In genomic region chr11:119101759-119102423, GRCh38 we compare ENCODE assay signal across 8 cellular contexts. TPM values are rescaled to one million over a fixed set of nuclear protein-coding genes. Genes with fewer than 3 reads are reported as not detected.
DNase-seq lines count a peak whose midpoint lies in the region; ATAC-seq and TF ChIP-seq lines count a peak whose summit lies in the region.

TSS of gene DPAGT1 (minus strand) at chr11:119101853. CDS start at chr11:119101655, 198 bp downstream.

- peak within 1 kb of the TSS; percentile 92 for H3K27ac Mint-ChIP-seq in activated CD4-positive, alpha-beta memory T cell treated with anti-CD3 and anti-CD28 coated beads for 36 hours

- peak; percentile 63 for ATAC-seq in GM19438 (IDR thresholded peaks at IDR 0.05; ENCODE audit: low read depth, unreplicated experiment)
- peak; percentile 69 for ATAC-seq in HG03571 (IDR thresholded peaks at IDR 0.05; ENCODE audit: unreplicated experiment)
- ATAC-seq in right lobe of liver: peak; percentile 86 to 94 (median 92)

- peaks cover 0 to 17% (median 9%) of the 10 kb centered on the region in 4 donors for H3K36me3 ChIP-seq in right lobe of liver

- POLR2A ChIA-PET in activated CD4-positive, alpha-beta memory T cell treated with anti-CD3 and anti-CD28 coated beads for 36 hours (lab: Charles Lee): interaction anchor here (0.6 to 1.7 kb wide), 15 partner anchors 8 to 318 kb away, joined by 3 to 8 read pairs (median 4); partner anchors contain the start of genes CENATAC, DDX6, HINFP and HMBS

- no peak for TF ChIP-seq CTCF in right lobe of liver (IDR thresholded peaks at IDR 0.05)

- peaks cover 0 to 13% (median 3%) of the 10 kb centered on the region in 4 donors for H3K4me1 ChIP-seq in right lobe of liver

- H3K27me3 ChIP-seq in right lobe of liver: no peaks in the 10 kb centered on the region

- H3K9me3 ChIP-seq in right lobe of liver: no peaks in the 10 kb centered on the region

- no peaks in the 10 kb centered on the region for H3K27me3 Mint-ChIP-seq in activated CD4-positive, alpha-beta memory T cell treated with anti-CD3 and anti-CD28 coated beads for 36 hours

- TF ChIP-seq POLR2A in right lobe of liver (IDR thresholded peaks at IDR 0.05): peak; percentile 6

- H3K9me3 Mint-ChIP-seq in activated CD4-positive, alpha-beta memory T cell treated with anti-CD3 and anti-CD28 coated beads for 36 hours: no peaks in the 10 kb centered on the region

- CTCF ChIA-PET in activated CD4-positive, alpha-beta memory T cell treated with anti-CD3 and anti-CD28 coated beads for 36 hours (lab: Charles Lee): interaction anchor here (0.6 to 1.9 kb wide), 9 partner anchors 16 to 236 kb away, joined by 3 to 9 read pairs (median 4); partner anchors contain the start of genes CBL, NLRX1 and VPS11

- peak within 1 kb of the TSS; percentile 75 to 88 (median 77) for H3K27ac ChIP-seq in right lobe of liver

- H3K4me3 Mint-ChIP-seq in activated CD4-positive, alpha-beta memory T cell treated with anti-CD3 and anti-CD28 coated beads for 36 hours: peak within 1 kb of the TSS; percentile 92

- DNase-seq in C1 segment of cervical spinal cord (lab: John Stamatoyannopoulos, UW): peak in 13 of 14 donors; percentile 60 to 98 (median 88)
- peak; percentile 97 for DNase-seq in NCI-H82 (lab: John Stamatoyannopoulos, UW)
- DNase-seq in activated CD4-positive, alpha-beta memory T cell treated with anti-CD3 and anti-CD28 coated beads for 36 hours: peak; percentile 92
- DNase-seq in ecto neural progenitor cell (ENCODE audit: low spot score): peak; percentile 90
- peak; percentile 85 to 92 (median 88) for DNase-seq in right lobe of liver
- peak; percentile 90 for DNase-seq in stimulated activated CD4-positive, alpha-beta T cell treated with anti-CD3 and anti-CD28 coated beads, Interleukin-4, amount 100 ng/mL, for 24 hours

- intact Hi-C loops in activated CD4-positive, alpha-beta memory T cell treated with anti-CD3 and anti-CD28 coated beads for 36 hours (cut with micrococcal nuclease): loop anchor here (1.0 to 5.0 kb wide), 3 partner anchors 19 to 71 kb away; partner anchors contain the start of genes HINFP, NLRX1 and SLC37A4
- intact Hi-C loops in right lobe of liver (cut with DNase I): no loop called here

- under 1% methylated on average over 27 of the region's 32 CpGs for WGBS in right lobe of liver (ENCODE audit: insufficient coverage, low coverage, low lambda C conversion rate, missing lambda C conversion rate)

- H3K36me3 Mint-ChIP-seq in activated CD4-positive, alpha-beta memory T cell treated with anti-CD3 and anti-CD28 coated beads for 36 hours: peaks cover 19% of the 10 kb centered on the region

- H3K4me3 ChIP-seq in right lobe of liver: peak within 1 kb of the TSS; percentile 73 to 95 (median 88)

- H3K4me1 Mint-ChIP-seq in activated CD4-positive, alpha-beta memory T cell treated with anti-CD3 and anti-CD28 coated beads for 36 hours (ENCODE audit: low read depth): peaks cover 33% of the 10 kb centered on the region

RNA-seq across cellular contexts. Expression of gene DPAGT1, which starts in this region (rescaled TPM):
- 10 to 100 TPM; 64.4 to 66.9 TPM for total RNA-seq in activated CD4-positive, alpha-beta memory T cell treated with anti-CD3 and anti-CD28 coated beads for 36 hours
- total RNA-seq in right lobe of liver: 10 to 100 TPM; 29.8 to 55.5 (median 41.6) TPM

Comparison
In these comparisons a context has a peak if more than half of its experiments do, and no peak if none do; other contexts are left out.
1. Peak in every context shown above with its lines: DNase-seq, ATAC-seq, H3K4me3 ChIP-seq and H3K27ac ChIP-seq.